1 cellular context compared by ENCODE assay signal in the genomic region with DNA sequence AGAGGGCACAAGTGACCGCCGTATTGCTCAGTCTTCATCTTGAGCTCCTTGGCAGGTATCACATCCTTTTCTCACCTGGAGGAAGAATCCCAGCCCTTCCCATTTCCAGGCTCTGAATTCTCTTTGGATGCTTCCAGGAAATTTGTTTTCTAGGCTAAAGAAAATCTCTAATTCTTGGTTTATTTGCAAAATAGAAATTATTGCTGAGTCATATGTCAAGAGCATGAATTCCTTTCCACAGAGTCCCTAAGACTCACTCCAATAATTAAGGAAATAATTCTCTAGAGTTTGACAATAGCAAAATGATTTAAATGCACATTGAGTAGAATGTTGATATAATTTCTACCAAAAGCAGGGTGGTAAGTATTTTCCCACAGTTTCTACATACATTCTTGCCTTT.
TF ChIP-seq lines count a peak whose summit lies in the region.

No MANE protein-coding gene starts in this region.

TF ChIP-seq in HepG2, 621 proteins besides CTCF, POLR2A, EP300 and RAD21:
- no peak for TF ChIP-seq ZFP82 (CRISPR knock-in tag; IDR thresholded peaks at IDR 0.05; ENCODE audit: borderline replicate concordance)
- no peak for TF ChIP-seq ZNF207 (IDR thresholded peaks at IDR 0.05; ENCODE audit: borderline replicate concordance)
- TF ChIP-seq ZNF589 (CRISPR knock-in tag; conservative IDR thresholded peaks at IDR 0.05): no peak
- TF ChIP-seq RBAK (CRISPR knock-in tag; IDR thresholded peaks at IDR 0.05): no peak
- no peak for TF ChIP-seq NFKB2 (CRISPR knock-in tag; IDR thresholded peaks at IDR 0.05; ENCODE audit: borderline replicate concordance)
- no peak for TF ChIP-seq HBP1 (CRISPR knock-in tag; IDR thresholded peaks at IDR 0.05; ENCODE audit: low read depth)
- TF ChIP-seq ZBTB37 (CRISPR knock-in tag; IDR thresholded peaks at IDR 0.05): no peak
- TF ChIP-seq ZNF138 (CRISPR knock-in tag; IDR thresholded peaks at IDR 0.05; ENCODE audit: low read depth): no peak
- peak; percentile 49; the same call in 1 of the 2 replicates for TF ChIP-seq MAFF (IDR thresholded peaks at IDR 0.05; ENCODE audit: low read depth, low read length)
- no peak for TF ChIP-seq NAIF1 (CRISPR knock-in tag; IDR thresholded peaks at IDR 0.05; ENCODE audit: borderline replicate concordance)
- TF ChIP-seq NFE2L2 (IDR thresholded peaks at IDR 0.05; ENCODE audit: low read length): peak; percentile 89
- peak; percentile 34 to 74; a peak in 3 of 4 replicates for TF ChIP-seq MAFK (conservative IDR thresholded peaks at IDR 0.05 in 1 of 2, IDR thresholded peaks at IDR 0.05 in 1 of 2; ENCODE audit: low read length in 2 of 2)
- no peak for TF ChIP-seq TEAD2 (CRISPR knock-in tag; IDR thresholded peaks at IDR 0.05)
- TF ChIP-seq ZNF558 (CRISPR knock-in tag; IDR thresholded peaks at IDR 0.05; ENCODE audit: borderline replicate concordance): no peak
